8 cellular contexts compared by ENCODE assay signal in genomic region chr1:228393268-228393699, GRCh38. TPM values are rescaled to one million over a fixed set of nuclear protein-coding genes. Genes with fewer than 3 reads are reported as not detected.
DNase-seq lines count a peak whose midpoint lies in the region; ATAC-seq, FAIRE-seq and TF ChIP-seq lines count a peak whose summit lies in the region.

No MANE protein-coding gene starts in this region.

- no peak overlapping the region for H3K4me3 ChIP-seq in kidney (ENCODE audit: low read length in 2 of 2)

- peak; percentile 35 for TF ChIP-seq CTCF in kidney (IDR thresholded peaks at IDR 0.05; ENCODE audit: borderline replicate concordance, extremely low read depth, insufficient read depth)

- H3K9ac ChIP-seq in kidney (ENCODE audit: low read length in 2 of 2), result no peak overlapping the region

- no peak for ATAC-seq in GM19463 (IDR thresholded peaks at IDR 0.05; ENCODE audit: unreplicated experiment)

- no peak overlapping the region for H3K27ac ChIP-seq in kidney (ENCODE audit: low read depth in 2 of 2, low read length in 2 of 2)

- no peaks in the 10 kb centered on the region for H3K4me1 ChIP-seq in kidney (ENCODE audit: control insufficient read depth in 1 of 2, insufficient read depth in 1 of 2, low read depth in 1 of 2, low read length in 2 of 2)

- no peak for FAIRE-seq in kidney (lab: Jason Lieb, UNC)

- intact Hi-C loops in kidney (cut with DNase I), result no loop called here

- peak; percentile 84 for DNase-seq in A172 (ENCODE audit: low spot score)
- DNase-seq in H4 (ENCODE audit: low spot score), result peak; percentile 31
- DNase-seq in amniotic epithelial cell (ENCODE audit: low read depth), result peak; percentile 68
- peak; percentile 80 for DNase-seq in kidney
- DNase-seq in HuH-7 (ENCODE audit: low spot score), result no peak
- DNase-seq in NCI-H748 treated with DMSO at 0.1 percent for 48 hours (lab: John Stamatoyannopoulos, UW), result no peak
- DNase-seq in hepatic stellate cell (ENCODE audit: low spot score), result no peak

- no peaks in the 10 kb centered on the region for H3K9me3 ChIP-seq in kidney (ENCODE audit: control insufficient read depth in 1 of 2, low read length in 2 of 2)

- H3K36me3 ChIP-seq in kidney (ENCODE audit: control insufficient read depth in 1 of 2, insufficient read depth in 2 of 2, low read length in 2 of 2), result peaks cover 6 to 17% of the 10 kb centered on the region in 2 donors

RNA-seq across cellular contexts. Expression of gene TRIM11, which starts 13.4 kb away (rescaled TPM):
- 35.9 and 36.1 TPM in 2 replicates for total RNA-seq in A172 (2014; rRNA removed; shearing (Covaris generic))
- 6.8 and 8.4 TPM in 2 replicates for total RNA-seq in H4 (2014; rRNA removed; shearing (Covaris generic))
- total RNA-seq in kidney, result 24.2 TPM
- 10.9 TPM for polyA plus RNA-seq in kidney (ENCODE audit: insufficient read depth, low read depth, low replicate concordance)

RNA-seq across cellular contexts. Expression of gene TRIM17, which starts 23.4 kb away (rescaled TPM):
- not detected in 2 replicates for total RNA-seq in A172 (2014; rRNA removed; shearing (Covaris generic))
- not detected in 2 replicates for total RNA-seq in H4 (2014; rRNA removed; shearing (Covaris generic))
- 6.5 TPM for total RNA-seq in kidney
- 1.3 TPM for polyA plus RNA-seq in kidney (ENCODE audit: insufficient read depth, low read depth, low replicate concordance)

Comparison
In these comparisons a context has a peak if more than half of its experiments do, and no peak if none do; other contexts are left out.
1. DNase-seq: peak in A172 (single experiment), H4 (single experiment), amniotic epithelial cell (single experiment) and kidney (single experiment); none in HuH-7 (single experiment), NCI-H748 treated with DMSO at 0.1 percent for 48 hours (single experiment) and hepatic stellate cell (single experiment).